ENCODE assay signal across 17 cellular contexts in genomic region chr17:81099888-81100287, GRCh38.
A peak's percentile ranks its signal among the peaks of the same experiment; 100 is the strongest.
DNase-seq lines count a peak whose midpoint lies in the region; ATAC-seq and TF ChIP-seq lines count a peak whose summit lies in the region.
"Had no signal": no experiment of that assay in that cellular context is flagged by ENCODE, and none has a peak within 500 bp of the region (broad histone marks: within the 10 kb centered on the region; RNA-seq: fewer than 3 reads in every experiment).

No MANE protein-coding gene starts in this region.

- H3K79me1 ChIP-seq in neuronal stem cell (ENCODE audit: low read depth, low read length), result no peaks in the 10 kb centered on the region

- no peak overlapping the region for H4K91ac ChIP-seq in neuronal stem cell (ENCODE audit: low read depth, low read length, poor library complexity)

- WGBS in neuronal stem cell (ENCODE audit: extremely low coverage in 2 of 2, insufficient read length in 2 of 2, insufficient replicate concordance in 1 of 2), 2 donors, result no CpG with 5 or more reads among the region's 23 CpGs

- no peak for ATAC-seq in naive thymus-derived CD4-positive, alpha-beta T cell
- ATAC-seq: A549, GM23338 had no signal

- peak overlapping the region in 3 of 5 experiments; percentile 39 to 66 (median 52) for H3K27ac Mint-ChIP-seq in brain
- no peak overlapping the region for H3K27ac Mint-ChIP-seq in naive thymus-derived CD4-positive, alpha-beta T cell
- H3K27ac Mint-ChIP-seq: GM23338, HFFc6 had no signal

- H3K27ac ChIP-seq in VCaP, result 0 out of 2 replicates have a peak overlapping the region, but pooled peaks have one; percentile 36
- H3K27ac ChIP-seq in neuronal stem cell (replicated peaks; ENCODE audit: low read length), result no peak overlapping the region
- H3K27ac ChIP-seq in naive thymus-derived CD4-positive, alpha-beta T cell (ENCODE audit: low read depth, low read length), result no peak overlapping the region
- H3K27ac ChIP-seq: A549, C4-2B had no signal

- no peak overlapping the region for H3K9ac ChIP-seq in neuronal stem cell (ENCODE audit: low read depth, low read length, poor library complexity)

- H3K36me3 Mint-ChIP-seq in brain, result no peaks in the 10 kb centered on the region
- no peaks in the 10 kb centered on the region for H3K36me3 Mint-ChIP-seq in naive thymus-derived CD4-positive, alpha-beta T cell
- H3K36me3 Mint-ChIP-seq: CD4-positive, alpha-beta memory T cell had no signal

- H3K4me1 ChIP-seq in neuronal stem cell (ENCODE audit: control insufficient read depth in 2 of 2, insufficient read depth in 1 of 2, low read depth in 1 of 2, low read length in 2 of 2), result peaks cover 31 to 42% of the 10 kb centered on the region in 2 donors
- peaks cover 26 to 37% of the 10 kb centered on the region in 2 donors for H3K4me1 ChIP-seq in naive thymus-derived CD4-positive, alpha-beta T cell (ENCODE audit: control insufficient read depth in 2 of 2, insufficient read depth in 2 of 2, low read length in 2 of 2)

- H3K36me3 ChIP-seq in neuronal stem cell (replicated peaks in 1 of 2; ENCODE audit: control insufficient read depth in 2 of 2, insufficient read depth in 2 of 2, low read length in 2 of 2), result peaks cover 16 to 24% of the 10 kb centered on the region in 2 donors
- H3K36me3 ChIP-seq in naive thymus-derived CD4-positive, alpha-beta T cell (ENCODE audit: control insufficient read depth in 2 of 3, insufficient read depth in 3 of 3, low read length in 3 of 3), result no peaks in the 10 kb centered on the region
- H3K36me3 ChIP-seq: BE2C had no signal

- H2BK120ac ChIP-seq in neuronal stem cell (ENCODE audit: low read depth, low read length), result no peak overlapping the region

- H3K18ac ChIP-seq in neuronal stem cell (ENCODE audit: low read length), result peak overlapping the region; percentile 69

- H3K4ac ChIP-seq in neuronal stem cell (ENCODE audit: low read length), result no peak overlapping the region

- no peak overlapping the region for H2BK5ac ChIP-seq in neuronal stem cell (ENCODE audit: low read length)

- H3K4me3 ChIP-seq in neuronal stem cell (ENCODE audit: low read length in 2 of 2), result no peak overlapping the region
- H3K4me3 ChIP-seq in naive thymus-derived CD4-positive, alpha-beta T cell (ENCODE audit: low read length), result no peak overlapping the region
- H3K4me3 ChIP-seq: A549, GM23338, HAP-1 had no signal

- CTCF ChIA-PET in naive thymus-derived CD4-positive, alpha-beta T cell (lab: Charles Lee), result interaction anchor here (1.2 to 1.5 kb wide), 2 partner anchors 74 to 76 kb away, joined by 3 to 4 read pairs; no protein-coding TSS in a partner anchor

- no peak overlapping the region for H2AFZ ChIP-seq in neuronal stem cell (ENCODE audit: low read length)
- H2AFZ ChIP-seq: GM23338 had no signal

- peaks cover 40% of the 10 kb centered on the region for H3K4me1 Mint-ChIP-seq in brain
- H3K4me1 Mint-ChIP-seq in naive thymus-derived CD4-positive, alpha-beta T cell, result peaks cover 2 to 10% (median 7%) of the 10 kb centered on the region in 7 donors

- no peak overlapping the region for H4K8ac ChIP-seq in neuronal stem cell (ENCODE audit: low read depth, low read length)

- no peak overlapping the region for H3K4me2 ChIP-seq in neuronal stem cell (ENCODE audit: insufficient read depth, low read length, poor library complexity, severe bottlenecking)
- H3K4me2 ChIP-seq: A549, GM23338 had no signal

- H3K9me3 Mint-ChIP-seq in brain, result no peaks in the 10 kb centered on the region
- H3K9me3 Mint-ChIP-seq in naive thymus-derived CD4-positive, alpha-beta T cell, result peaks cover 0 to 2% (median 0%) of the 10 kb centered on the region in 11 donors
- H3K9me3 Mint-ChIP-seq: GM23338, HFFc6 had no signal

- no peak overlapping the region for H3K14ac ChIP-seq in neuronal stem cell (ENCODE audit: low read length)

- H3K9me3 ChIP-seq in neuronal stem cell (replicated peaks in 1 of 2; ENCODE audit: control insufficient read depth in 2 of 2, insufficient read depth in 1 of 2, low read depth in 1 of 2, low read length in 2 of 2), result no peaks in the 10 kb centered on the region
- no peaks in the 10 kb centered on the region for H3K9me3 ChIP-seq in naive thymus-derived CD4-positive, alpha-beta T cell (ENCODE audit: control insufficient read depth in 2 of 3, low read length in 3 of 3)
- H3K9me3 ChIP-seq: A549, BE2C, HAP-1 had no signal

- intact Hi-C loops in naive thymus-derived CD4-positive, alpha-beta T cell (cut with micrococcal nuclease), result no loop called here

- H2BK15ac ChIP-seq in neuronal stem cell (ENCODE audit: low read length), result no peak overlapping the region

- no peaks in the 10 kb centered on the region for H3K27me3 Mint-ChIP-seq in brain
- H3K27me3 Mint-ChIP-seq in naive thymus-derived CD4-positive, alpha-beta T cell, result no peaks in the 10 kb centered on the region
- H3K27me3 Mint-ChIP-seq: CD4-positive, alpha-beta memory T cell had no signal

- H3K27me3 ChIP-seq in neuronal stem cell (ENCODE audit: control insufficient read depth in 3 of 3, insufficient read depth in 3 of 3, low read depth in 1 of 3, low read length in 3 of 3), result no peaks in the 10 kb centered on the region
- no peaks in the 10 kb centered on the region for H3K27me3 ChIP-seq in naive thymus-derived CD4-positive, alpha-beta T cell (ENCODE audit: control insufficient read depth in 2 of 2, insufficient read depth in 2 of 2, low read length in 2 of 2)
- H3K27me3 ChIP-seq: BE2C had no signal

- DNase-seq in neuronal stem cell (ENCODE audit: low spot score) (no peak), NCI-H2107 (lab: John Stamatoyannopoulos, UW) (no peak), GM10266 (ENCODE audit: extremely low spot score) (no peak)
- DNase-seq in naive thymus-derived CD4-positive, alpha-beta T cell, result no peak
- DNase-seq: BE2C; CD4-positive, alpha-beta memory T cell; COR-L47; DMS153; DMS79 treated with DMSO at 0.1 percent for 48 hours; EL; HFFc6 had no signal

- TF ChIP-seq CTCF in VCaP (conservative IDR thresholded peaks at IDR 0.05) (no peak), brain (conservative IDR thresholded peaks at IDR 0.05) (no peak), GM10266 (IDR thresholded peaks at IDR 0.05; ENCODE audit: control insufficient read depth, insufficient read depth, low read depth, missing control alignments) (no peak)

- H2AK5ac ChIP-seq in neuronal stem cell (ENCODE audit: low read depth, low read length), result peak overlapping the region; percentile 16

- H2BK12ac ChIP-seq in neuronal stem cell (ENCODE audit: low read length), result no peak overlapping the region

- no peak overlapping the region for H3K4me3 Mint-ChIP-seq in brain
- no peak overlapping the region for H3K4me3 Mint-ChIP-seq in naive thymus-derived CD4-positive, alpha-beta T cell
- H3K4me3 Mint-ChIP-seq: CD4-positive, alpha-beta memory T cell; GM23338; HFFc6 had no signal

- POLR2A ChIA-PET in naive thymus-derived CD4-positive, alpha-beta T cell (lab: Charles Lee), result no interaction called here

- no peak overlapping the region for H3K23ac ChIP-seq in neuronal stem cell (ENCODE audit: low read depth, low read length, poor library complexity)

Comparison
In these comparisons a context has a peak if more than half of its experiments do, and no peak if none do; other contexts are left out.
1. H3K27ac Mint-ChIP-seq: peak in brain (3 of 5); none in naive thymus-derived CD4-positive, alpha-beta T cell (0 of 9).